Comparison of ENCODE assay signal across 1 cellular context in the genomic region with DNA sequence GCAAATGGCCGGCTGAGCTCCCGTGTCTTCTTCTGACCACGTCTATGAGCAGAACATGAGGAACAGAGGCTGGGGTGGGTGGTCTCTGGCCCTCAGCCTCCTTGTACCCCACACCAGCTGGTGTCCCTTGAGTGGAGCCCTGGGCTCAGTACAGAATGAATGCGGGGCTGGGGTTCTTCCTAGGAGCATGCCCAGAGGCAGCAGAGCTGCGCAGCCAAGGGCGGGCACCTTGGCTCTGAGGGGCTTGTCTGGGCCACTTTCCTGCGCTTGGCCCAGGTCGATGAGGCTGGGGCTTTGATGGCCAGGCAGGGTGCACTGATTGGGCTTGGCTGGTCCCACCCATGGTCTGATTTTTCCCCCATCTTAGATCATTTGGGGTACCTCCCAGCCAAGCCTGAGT.
TF ChIP-seq lines count a peak whose summit lies in the region.

No MANE protein-coding gene starts in this region.

TF ChIP-seq in SK-N-SH treated with all-trans-retinoic acid at 6 μM for 48 hours, 23 proteins besides CTCF, POLR2A, EP300 and RAD21 (continued from another document):
- TF ChIP-seq RARB (CRISPR knock-in tag; IDR thresholded peaks at IDR 0.05) = no peak
- TF ChIP-seq CSRNP3 (CRISPR knock-in tag; IDR thresholded peaks at IDR 0.05) = no peak
- TF ChIP-seq, protein P1, sequence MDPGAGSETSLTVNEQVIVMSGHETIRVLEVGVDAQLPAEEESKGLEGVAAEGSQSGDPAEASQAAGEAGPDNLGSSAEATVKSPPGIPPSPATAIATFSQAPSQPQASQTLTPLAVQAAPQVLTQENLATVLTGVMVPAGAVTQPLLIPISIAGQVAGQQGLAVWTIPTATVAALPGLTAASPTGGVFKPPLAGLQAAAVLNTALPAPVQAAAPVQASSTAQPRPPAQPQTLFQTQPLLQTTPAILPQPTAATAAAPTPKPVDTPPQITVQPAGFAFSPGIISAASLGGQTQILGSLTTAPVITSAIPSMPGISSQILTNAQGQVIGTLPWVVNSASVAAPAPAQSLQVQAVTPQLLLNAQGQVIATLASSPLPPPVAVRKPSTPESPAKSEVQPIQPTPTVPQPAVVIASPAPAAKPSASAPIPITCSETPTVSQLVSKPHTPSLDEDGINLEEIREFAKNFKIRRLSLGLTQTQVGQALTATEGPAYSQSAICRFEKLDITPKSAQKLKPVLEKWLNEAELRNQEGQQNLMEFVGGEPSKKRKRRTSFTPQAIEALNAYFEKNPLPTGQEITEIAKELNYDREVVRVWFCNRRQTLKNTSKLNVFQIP (CRISPR knock-in tag; IDR thresholded peaks at IDR 0.05; ENCODE audit: borderline replicate concordance, low read depth) = no peak
- TF ChIP-seq, protein P2, sequence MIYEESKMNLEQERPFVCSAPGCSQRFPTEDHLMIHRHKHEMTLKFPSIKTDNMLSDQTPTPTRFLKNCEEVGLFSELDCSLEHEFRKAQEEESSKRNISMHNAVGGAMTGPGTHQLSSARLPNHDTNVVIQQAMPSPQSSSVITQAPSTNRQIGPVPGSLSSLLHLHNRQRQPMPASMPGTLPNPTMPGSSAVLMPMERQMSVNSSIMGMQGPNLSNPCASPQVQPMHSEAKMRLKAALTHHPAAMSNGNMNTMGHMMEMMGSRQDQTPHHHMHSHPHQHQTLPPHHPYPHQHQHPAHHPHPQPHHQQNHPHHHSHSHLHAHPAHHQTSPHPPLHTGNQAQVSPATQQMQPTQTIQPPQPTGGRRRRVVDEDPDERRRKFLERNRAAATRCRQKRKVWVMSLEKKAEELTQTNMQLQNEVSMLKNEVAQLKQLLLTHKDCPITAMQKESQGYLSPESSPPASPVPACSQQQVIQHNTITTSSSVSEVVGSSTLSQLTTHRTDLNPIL (CRISPR knock-in tag; IDR thresholded peaks at IDR 0.05; ENCODE audit: low read depth) = no peak
- no peak for TF ChIP-seq CSDC2 (CRISPR knock-in tag; IDR thresholded peaks at IDR 0.05)
- TF ChIP-seq ZC3H10 (CRISPR knock-in tag; IDR thresholded peaks at IDR 0.05) = no peak
- TF ChIP-seq OSR1 (CRISPR knock-in tag; IDR thresholded peaks at IDR 0.05) = no peak
- no peak for TF ChIP-seq ZFP3 (CRISPR knock-in tag; IDR thresholded peaks at IDR 0.05)
TF ChIP-seq in SK-N-SH treated with all-trans-retinoic acid at 6 μM for 48 hours: peak in this region for 0.
